17 cellular contexts compared by ENCODE assay signal in genomic region chr15:68053001-68053400, GRCh38. TPM values are rescaled to one million over a fixed set of nuclear protein-coding genes. Genes with fewer than 3 reads are reported as not detected.
A peak's percentile ranks its signal among the peaks of the same experiment; 100 is the strongest.
DNase-seq lines count a peak whose midpoint lies in the region; ATAC-seq and TF ChIP-seq lines count a peak whose summit lies in the region.
"Had no signal": no experiment of that assay in that cellular context is flagged by ENCODE, and none has a peak within 500 bp of the region (broad histone marks: within the 10 kb centered on the region; RNA-seq: fewer than 3 reads in every experiment).

No MANE protein-coding gene starts in this region.

- 0 out of 4 replicates have a peak overlapping the region, but pooled peaks of 1 of the 2 experiments have one; percentile 21 for H4K8ac ChIP-seq in IMR-90 (ENCODE audit: low read depth in 2 of 2, low read length in 2 of 2)

- no TSS peak for BruUV-seq in IMR-90 (replicated peaks; lab: Mats Ljungman, UMichigan)

- no peak overlapping the region for H4K91ac ChIP-seq in IMR-90 (ENCODE audit: insufficient read depth, low read depth, low read length)

- no peak overlapping the region for H3K9ac ChIP-seq in IMR-90 (ENCODE audit: low read depth, low read length)

- intact Hi-C loops in activated CD4-positive, alpha-beta memory T cell treated with anti-CD3 and anti-CD28 coated beads for 36 hours (cut with micrococcal nuclease): loop anchor here (10.0 kb wide), 1 partner anchor 528 kb away; the partner anchor contains the start of gene C15orf61
- intact Hi-C loops in IMR-90 (cut with micrococcal nuclease): no loop called here
- intact Hi-C loops in psoas muscle (cut with DNase I): loop anchor here (5.0 to 10.0 kb wide), 2 partner anchors 188 to 531 kb away; partner anchors contain the start of gene C15orf61 (in 1 of the 2)
- intact Hi-C loops in left ventricle myocardium inferior (cut with micrococcal nuclease): loop anchor here (5.0 kb wide), 1 partner anchor 181 kb away; no protein-coding TSS in a partner anchor

- H2BK5ac ChIP-seq in IMR-90 (ENCODE audit: low read depth, low read length, poor library complexity, severe bottlenecking): no peak overlapping the region

- H2BK120ac ChIP-seq in IMR-90 (ENCODE audit: low read depth, low read length): no peak overlapping the region

- H3K27me3 Mint-ChIP-seq in activated CD4-positive, alpha-beta memory T cell treated with anti-CD3 and anti-CD28 coated beads for 36 hours: peaks cover 7% of the 10 kb centered on the region
- H3K27me3 Mint-ChIP-seq in activated CD4-positive, alpha-beta memory T cell treated with anti-CD3 and anti-CD28 coated beads, Interleukin-2, amount 10 ng/mL, durations not matched to agents 7 days and 5 days: peaks cover 11% of the 10 kb centered on the region
- H3K27me3 Mint-ChIP-seq in activated naive CD8-positive, alpha-beta T cell treated with anti-CD3 and anti-CD28 coated beads, Interleukin-2, amount 50 U/mL, for 24 hours: peaks cover 7% of the 10 kb centered on the region
- H3K27me3 Mint-ChIP-seq in natural killer cell treated with Interleukin-12 subunit alpha and Interleukin-12 subunit beta and Interleukin-15 and Interleukin-18, amount 100 ng/mL, for 72 hours: peaks cover 0 to 3% of the 10 kb centered on the region in 2 donors
- H3K27me3 Mint-ChIP-seq: stimulated activated memory B cell treated with anti-CD40 and anti-IgM and Interleukin-4, amounts not matched to agents 10 μg/mL and 1 μg/mL and 100 μg/mL, for 72 hours had no signal

- 100% methylated on average over 1 of the region's 6 CpGs; no CpG with 5 or more reads in 1 of the 2 experiments for WGBS in IMR-90 (ENCODE audit: extremely low coverage in 2 of 2, insufficient read length in 1 of 2), 2 experiments
- WGBS in psoas muscle, 3 donors: 88 to 94% (median 91%) methylated on average over 6 of the region's 6 CpGs

- TF ChIP-seq POLR2A in IMR-90 (IDR thresholded peaks at IDR 0.05; ENCODE audit: low read depth, low read length): no peak

- H2AFZ ChIP-seq in IMR-90 (replicated peaks; ENCODE audit: low read length, poor library complexity): no peak overlapping the region

- H3K36me3 ChIP-seq in IMR-90 (ENCODE audit: control insufficient read depth, insufficient read depth, low read length) (no peaks in the 10 kb centered on the region), psoas muscle (ENCODE audit: insufficient read depth in 1 of 2, low read depth in 1 of 2) (no peaks in the 10 kb centered on the region), left ventricle myocardium inferior (no peaks in the 10 kb centered on the region)
- H3K36me3 ChIP-seq: left lung, spleen had no signal

- H3K9me3 ChIP-seq in IMR-90 (ENCODE audit: control insufficient read depth, insufficient read depth, low read length) (no peaks in the 10 kb centered on the region), psoas muscle (no peaks in the 10 kb centered on the region), left ventricle myocardium inferior (replicated peaks) (no peaks in the 10 kb centered on the region)
- H3K9me3 ChIP-seq: left lung, spleen had no signal

- no peak overlapping the region for H2AK5ac ChIP-seq in IMR-90 (ENCODE audit: low read depth, low read length)

- no peak overlapping the region for H3K23ac ChIP-seq in IMR-90 (ENCODE audit: low read depth, low read length)

- no peaks in the 10 kb centered on the region; the same call in 1 of the 2 replicates for H3K4me1 ChIP-seq in IMR-90 (ENCODE audit: control insufficient read depth, insufficient read depth, low read length)
- H3K4me1 ChIP-seq in psoas muscle: peaks cover 28% of the 10 kb centered on the region
- H3K4me1 ChIP-seq in left ventricle myocardium inferior: peaks cover 44% of the 10 kb centered on the region

- H2BK20ac ChIP-seq in IMR-90 (ENCODE audit: low read depth, low read length): no peak overlapping the region

- H3K9me1 ChIP-seq in IMR-90 (ENCODE audit: insufficient read depth, low read length): no peaks in the 10 kb centered on the region

- dilution Hi-C loops in IMR-90 (cut with HindIII; ENCODE audit: low sequenced_read_pairs, unreplicated experiment): no loop called here

- H3K4me3 ChIP-seq in IMR-90 (ENCODE audit: insufficient read depth, low read depth, low read length) (no peak overlapping the region), psoas muscle (no peak overlapping the region), left ventricle myocardium inferior (no peak overlapping the region)

- H2AK9ac ChIP-seq in IMR-90 (replicated peaks; ENCODE audit: low read depth, low read length, poor library complexity): no peak overlapping the region

- CTCF ChIA-PET in activated CD4-positive, alpha-beta memory T cell treated with anti-CD3 and anti-CD28 coated beads for 36 hours (lab: Charles Lee): no interaction called here
- CTCF ChIA-PET in activated CD4-positive, alpha-beta memory T cell treated with anti-CD3 and anti-CD28 coated beads, Interleukin-2, amount 10 ng/mL, durations not matched to agents 7 days and 5 days (lab: Charles Lee): no interaction called here
- CTCF ChIA-PET in IMR-90 (lab: Yijun Ruan, JAX): no interaction called here

- no peak for DNase-seq in activated CD4-positive, alpha-beta memory T cell treated with anti-CD3 and anti-CD28 coated beads for 36 hours
- no peak for DNase-seq in activated CD4-positive, alpha-beta memory T cell treated with anti-CD3 and anti-CD28 coated beads, Interleukin-2, amount 10 ng/mL, durations not matched to agents 7 days and 5 days
- no peak for DNase-seq in IMR-90
- DNase-seq in activated naive CD8-positive, alpha-beta T cell treated with anti-CD3 and anti-CD28 coated beads, Interleukin-2, amount 50 U/mL, for 24 hours: no peak
- no peak for DNase-seq in natural killer cell treated with Interleukin-12 subunit alpha and Interleukin-12 subunit beta and Interleukin-15 and Interleukin-18, amount 100 ng/mL, for 72 hours (ENCODE audit: low spot score)
- DNase-seq in NCI-H187 treated with DMSO at 0.1 percent for 48 hours (lab: John Stamatoyannopoulos, UW): no peak
- no peak for DNase-seq in psoas muscle
- DNase-seq in left ventricle myocardium inferior: no peak
- DNase-seq: activated CD8-positive, alpha-beta memory T cell treated with anti-CD3 and anti-CD28 coated beads, Interleukin-2, amount 50 U/mL, for 4 hours; amniotic stem cell; C1 segment of cervical spinal cord; cerebellar nuclear complex; HFFc6; left lung; RPMI8226; spleen had no signal

- H3K9me3 Mint-ChIP-seq in activated CD4-positive, alpha-beta memory T cell treated with anti-CD3 and anti-CD28 coated beads for 36 hours: no peaks in the 10 kb centered on the region
- peaks cover 1% of the 10 kb centered on the region for H3K9me3 Mint-ChIP-seq in activated CD4-positive, alpha-beta memory T cell treated with anti-CD3 and anti-CD28 coated beads, Interleukin-2, amount 10 ng/mL, durations not matched to agents 7 days and 5 days
- H3K9me3 Mint-ChIP-seq in activated naive CD8-positive, alpha-beta T cell treated with anti-CD3 and anti-CD28 coated beads, Interleukin-2, amount 50 U/mL, for 24 hours: no peaks in the 10 kb centered on the region
- no peaks in the 10 kb centered on the region for H3K9me3 Mint-ChIP-seq in natural killer cell treated with Interleukin-12 subunit alpha and Interleukin-12 subunit beta and Interleukin-15 and Interleukin-18, amount 100 ng/mL, for 72 hours
- H3K9me3 Mint-ChIP-seq: HFFc6; stimulated activated memory B cell treated with anti-CD40 and anti-IgM and Interleukin-4, amounts not matched to agents 10 μg/mL and 1 μg/mL and 100 μg/mL, for 72 hours had no signal

- 0 out of 2 replicates have a peak overlapping the region, but pooled peaks have one; percentile 6 for H3K4ac ChIP-seq in IMR-90 (ENCODE audit: low read depth, low read length)

- no peak overlapping the region for H3K4me2 ChIP-seq in IMR-90 (ENCODE audit: low read depth, low read length)

- TF ChIP-seq RAD21 in IMR-90 (IDR thresholded peaks at IDR 0.05; ENCODE audit: low read length): no peak

- H3K56ac ChIP-seq in IMR-90 (ENCODE audit: extremely low read depth, insufficient read depth, low read length): no peak overlapping the region

- peaks cover 2% of the 10 kb centered on the region for H3K36me3 Mint-ChIP-seq in activated CD4-positive, alpha-beta memory T cell treated with anti-CD3 and anti-CD28 coated beads for 36 hours
- peaks cover 22% of the 10 kb centered on the region for H3K36me3 Mint-ChIP-seq in activated CD4-positive, alpha-beta memory T cell treated with anti-CD3 and anti-CD28 coated beads, Interleukin-2, amount 10 ng/mL, durations not matched to agents 7 days and 5 days (ENCODE audit: low read depth)
- H3K36me3 Mint-ChIP-seq in activated naive CD8-positive, alpha-beta T cell treated with anti-CD3 and anti-CD28 coated beads, Interleukin-2, amount 50 U/mL, for 24 hours (ENCODE audit: low read depth): no peaks in the 10 kb centered on the region
- H3K36me3 Mint-ChIP-seq in natural killer cell treated with Interleukin-12 subunit alpha and Interleukin-12 subunit beta and Interleukin-15 and Interleukin-18, amount 100 ng/mL, for 72 hours: peaks cover 5% of the 10 kb centered on the region
- H3K36me3 Mint-ChIP-seq: stimulated activated memory B cell treated with anti-CD40 and anti-IgM and Interleukin-4, amounts not matched to agents 10 μg/mL and 1 μg/mL and 100 μg/mL, for 72 hours had no signal

- H4K5ac ChIP-seq in IMR-90 (ENCODE audit: low read depth, low read length): no peak overlapping the region

- no peak overlapping the region for H3K27ac Mint-ChIP-seq in activated CD4-positive, alpha-beta memory T cell treated with anti-CD3 and anti-CD28 coated beads for 36 hours
- no peak overlapping the region for H3K27ac Mint-ChIP-seq in activated CD4-positive, alpha-beta memory T cell treated with anti-CD3 and anti-CD28 coated beads, Interleukin-2, amount 10 ng/mL, durations not matched to agents 7 days and 5 days
- H3K27ac Mint-ChIP-seq in activated naive CD8-positive, alpha-beta T cell treated with anti-CD3 and anti-CD28 coated beads, Interleukin-2, amount 50 U/mL, for 24 hours: peak overlapping the region; percentile 80
- no peak overlapping the region for H3K27ac Mint-ChIP-seq in natural killer cell treated with Interleukin-12 subunit alpha and Interleukin-12 subunit beta and Interleukin-15 and Interleukin-18, amount 100 ng/mL, for 72 hours

- H4K20me1 ChIP-seq in IMR-90 (ENCODE audit: insufficient read depth, low read length): peaks cover 30% of the 10 kb centered on the region

- H3K4me3 Mint-ChIP-seq in activated CD4-positive, alpha-beta memory T cell treated with anti-CD3 and anti-CD28 coated beads for 36 hours: peak overlapping the region; percentile 16
- H3K4me3 Mint-ChIP-seq in activated CD4-positive, alpha-beta memory T cell treated with anti-CD3 and anti-CD28 coated beads, Interleukin-2, amount 10 ng/mL, durations not matched to agents 7 days and 5 days: no peak overlapping the region
- H3K4me3 Mint-ChIP-seq in activated naive CD8-positive, alpha-beta T cell treated with anti-CD3 and anti-CD28 coated beads, Interleukin-2, amount 50 U/mL, for 24 hours: peak overlapping the region; percentile 92
- H3K4me3 Mint-ChIP-seq in natural killer cell treated with Interleukin-12 subunit alpha and Interleukin-12 subunit beta and Interleukin-15 and Interleukin-18, amount 100 ng/mL, for 72 hours: peak overlapping the region; percentile 99

- H3K14ac ChIP-seq in IMR-90 (replicated peaks; ENCODE audit: low read depth, low read length): no peak overlapping the region

- H2BK15ac ChIP-seq in IMR-90 (ENCODE audit: low read depth, low read length): no peak overlapping the region

- no peak overlapping the region for H3K27ac ChIP-seq in IMR-90 (ENCODE audit: insufficient read depth, low read length)
- no peak overlapping the region for H3K27ac ChIP-seq in psoas muscle
- no peak overlapping the region for H3K27ac ChIP-seq in left ventricle myocardium inferior (replicated peaks)
- H3K27ac ChIP-seq: left lung had no signal

- H3K18ac ChIP-seq in IMR-90 (ENCODE audit: low read depth, low read length): no peak overlapping the region

- H3K27me3 ChIP-seq in IMR-90 (ENCODE audit: control insufficient read depth, insufficient read depth, low read length) (peaks cover 2% of the 10 kb centered on the region), psoas muscle (ENCODE audit: insufficient read depth in 3 of 3, low read length in 2 of 3) (no peaks in the 10 kb centered on the region), left ventricle myocardium inferior (ENCODE audit: low read depth) (no peaks in the 10 kb centered on the region)
- H3K27me3 ChIP-seq: left lung, spleen had no signal

- ATAC-seq in IMR-90 (ENCODE audit: low read depth): no peak
- ATAC-seq in activated naive CD8-positive, alpha-beta T cell treated with anti-CD3 and anti-CD28 coated beads, Interleukin-2, amount 50 U/mL, for 24 hours: peak; percentile 1
- ATAC-seq in natural killer cell treated with Interleukin-12 subunit alpha and Interleukin-12 subunit beta and Interleukin-15 and Interleukin-18, amount 100 ng/mL, for 72 hours: no peak
- ATAC-seq in psoas muscle: no peak
- ATAC-seq: left lung had no signal

- POLR2A ChIA-PET in activated CD4-positive, alpha-beta memory T cell treated with anti-CD3 and anti-CD28 coated beads for 36 hours (lab: Charles Lee): no interaction called here
- POLR2A ChIA-PET in activated CD4-positive, alpha-beta memory T cell treated with anti-CD3 and anti-CD28 coated beads, Interleukin-2, amount 10 ng/mL, durations not matched to agents 7 days and 5 days (lab: Charles Lee): interaction anchor here (1.4 to 3.6 kb wide), 6 partner anchors 25 to 268 kb away, joined by 3 to 30 read pairs (median 12); partner anchors contain the start of genes CLN6 and FEM1B
- POLR2A ChIA-PET in IMR-90 (lab: Charles Lee; ENCODE audit: unreplicated experiment): no interaction called here

- TF ChIP-seq CTCF in IMR-90 (conservative IDR thresholded peaks at IDR 0.05; ENCODE audit: low read depth, low read length) (no peak), psoas muscle (IDR thresholded peaks at IDR 0.05) (no peak), left ventricle myocardium inferior (IDR thresholded peaks at IDR 0.05; ENCODE audit: borderline replicate concordance) (no peak)

- in situ Hi-C loops in IMR-90 (cut with MboI; ENCODE audit: low sequenced_read_pairs): no loop called here

- peaks cover 42% of the 10 kb centered on the region for H3K4me1 Mint-ChIP-seq in activated CD4-positive, alpha-beta memory T cell treated with anti-CD3 and anti-CD28 coated beads for 36 hours (ENCODE audit: low read depth)
- H3K4me1 Mint-ChIP-seq in activated CD4-positive, alpha-beta memory T cell treated with anti-CD3 and anti-CD28 coated beads, Interleukin-2, amount 10 ng/mL, durations not matched to agents 7 days and 5 days: peaks cover 44% of the 10 kb centered on the region
- peaks cover 40% of the 10 kb centered on the region for H3K4me1 Mint-ChIP-seq in activated naive CD8-positive, alpha-beta T cell treated with anti-CD3 and anti-CD28 coated beads, Interleukin-2, amount 50 U/mL, for 24 hours
- peaks cover 27 to 43% of the 10 kb centered on the region in 2 donors for H3K4me1 Mint-ChIP-seq in natural killer cell treated with Interleukin-12 subunit alpha and Interleukin-12 subunit beta and Interleukin-15 and Interleukin-18, amount 100 ng/mL, for 72 hours (ENCODE audit: low read depth in 2 of 2)

- peaks cover 0 to 21% of the 10 kb centered on the region in 2 experiments; a peak in 2 of 4 replicates for H3K79me1 ChIP-seq in IMR-90 (ENCODE audit: low read depth in 1 of 2, low read length in 2 of 2)

RNA-seq across cellular contexts. Expression of gene PIAS1, which starts 1.1 kb away (rescaled TPM):
- total RNA-seq in activated CD4-positive, alpha-beta memory T cell treated with anti-CD3 and anti-CD28 coated beads for 36 hours: 10 to 100 TPM; 29.4 to 30.9 TPM
- 10 to 100 TPM; 39.1 to 43.4 TPM for total RNA-seq in activated CD4-positive, alpha-beta memory T cell treated with anti-CD3 and anti-CD28 coated beads, Interleukin-2, amount 10 ng/mL, durations not matched to agents 7 days and 5 days
- total RNA-seq in IMR-90 (2012; rRNA removed): 41.1 and 63.6 TPM in 2 replicates
- polyA plus RNA-seq in IMR-90 (2012; rRNA removed): 20.0 and 20.9 TPM in 2 replicates
- 5.2 and 5.8 TPM in 2 replicates for polyA plus RNA-seq in IMR-90 (2012; cell fraction: cytosol; rRNA removed)
- polyA plus RNA-seq in IMR-90 (2012; cell fraction: nucleus; rRNA removed; ENCODE audit: low replicate concordance): 34.5 and 61.9 TPM in 2 replicates
- total RNA-seq in natural killer cell treated with Interleukin-12 subunit alpha and Interleukin-12 subunit beta and Interleukin-15 and Interleukin-18, amount 100 ng/mL, for 72 hours: 10 to 100 TPM; 35.0 to 50.4 TPM
- total RNA-seq in psoas muscle: 10 to 100 TPM; 18.2 to 28.7 (median 20.8) TPM
- 10 to 100 TPM in 1 of 3 donors, 1 to 10 TPM in 2; 4.4 to 15.5 (median 5.0) TPM for polyA plus RNA-seq in psoas muscle
- 29.9 TPM for total RNA-seq in left ventricle myocardium inferior
